In genomic region chr20:63706027-63706695, GRCh38 we compare ENCODE assay signal across 8 cellular contexts. TPM values are rescaled to one million over a fixed set of nuclear protein-coding genes. Genes with fewer than 3 reads are reported as not detected.
DNase-seq lines count a peak whose midpoint lies in the region; TF ChIP-seq lines count a peak whose summit lies in the region.

No MANE protein-coding gene starts in this region.

- H3K27me3 ChIP-seq in HAP-1 (ENCODE audit: low read depth) (no peaks in the 10 kb centered on the region), vagina (no peaks in the 10 kb centered on the region)

- peaks cover 48% of the 10 kb centered on the region for H3K36me3 ChIP-seq in HAP-1 (replicated peaks)
- peaks cover 0 to 21% of the 10 kb centered on the region in 2 donors for H3K36me3 ChIP-seq in vagina

- in situ Hi-C loops in HAP-1 (cut with MboI; ENCODE audit: low sequenced_read_pairs) = no loop called here
- in situ Hi-C loops in astrocyte of the cerebellum (cut with HindIII; ENCODE audit: low sequenced_read_pairs) = no loop called here

- intact Hi-C loops in vagina (cut with DNase I) = no loop called here

- TF ChIP-seq CTCF in 22Rv1 (IDR thresholded peaks at IDR 0.05) = no peak
- no peak for TF ChIP-seq CTCF in astrocyte of the cerebellum (IDR thresholded peaks at IDR 0.05; ENCODE audit: low read depth, low read length, missing control alignments)
- no peak for TF ChIP-seq CTCF in mesothelial cell of epicardium (IDR thresholded peaks at IDR 0.05; ENCODE audit: unreplicated experiment)
- no peak for TF ChIP-seq CTCF in vagina (IDR thresholded peaks at IDR 0.05)

- H3K9me3 Mint-ChIP-seq in mesothelial cell of epicardium = no peaks in the 10 kb centered on the region

- H3K4me1 ChIP-seq in HAP-1 = peaks cover 4% of the 10 kb centered on the region
- peaks cover 26% of the 10 kb centered on the region for H3K4me1 ChIP-seq in vagina

- peak overlapping the region; percentile 83 for H3K4me3 Mint-ChIP-seq in mesothelial cell of epicardium

- H3K27ac ChIP-seq in 22Rv1 (peak overlapping the region; percentile 88), vagina (no peak overlapping the region)

- TF ChIP-seq POLR2A in vagina (IDR thresholded peaks at IDR 0.05) = no peak

- H3K27me3 Mint-ChIP-seq in mesothelial cell of epicardium (ENCODE audit: low read depth) = no peaks in the 10 kb centered on the region

- H3K27ac Mint-ChIP-seq in mesothelial cell of epicardium = peak overlapping the region; percentile 91

- H3K4me3 ChIP-seq in HAP-1 (peak overlapping the region; percentile 78), astrocyte of the cerebellum (ENCODE audit: low read depth, low read length) (peak overlapping the region; percentile 83), vagina (peak overlapping the region in 1 of 2 donors; percentile 93)

- no peaks in the 10 kb centered on the region for H3K9me3 ChIP-seq in HAP-1
- no peaks in the 10 kb centered on the region for H3K9me3 ChIP-seq in vagina

- DNase-seq in HAP-1 (ENCODE audit: low spot score in 2 of 2) (no peak), astrocyte of the cerebellum (ENCODE audit: low read depth) (no peak), mesothelial cell of epicardium (ENCODE audit: low spot score in 2 of 2, unreplicated experiment in 2 of 2) (no peak), T-helper 9 cell (no peak), OCI-M1 (lab: John Stamatoyannopoulos, UW) (no peak), vagina (ENCODE audit: extremely low spot score in 2 of 2) (no peak), NCI-H2029 (lab: John Stamatoyannopoulos, UW) (no peak)

- H3K4me1 Mint-ChIP-seq in mesothelial cell of epicardium = peaks cover 15% of the 10 kb centered on the region

- peaks cover 22% of the 10 kb centered on the region for H3K36me3 Mint-ChIP-seq in mesothelial cell of epicardium

RNA-seq across cellular contexts. Expression of gene ARFRP1, which starts 1.6 kb away (rescaled TPM):
- total RNA-seq in mesothelial cell of epicardium (45.3 to 47.2 TPM (median 46.1 TPM) in 3 replicates), vagina (30.9 TPM)

RNA-seq across cellular contexts. Expression of gene ZGPAT, which starts 1.7 kb away (rescaled TPM):
- 31.3 to 36.6 TPM (median 34.6 TPM) in 3 replicates for total RNA-seq in mesothelial cell of epicardium
- 30.4 TPM for total RNA-seq in vagina

RNA-seq across cellular contexts. Expression of gene TNFRSF6B, which starts 9.7 kb away (rescaled TPM):
- total RNA-seq in mesothelial cell of epicardium (1.6 TPM in 1 of 3 replicates, not detected in the others), vagina (16.7 TPM)

RNA-seq across cellular contexts. Expression of gene LIME1, which starts 30.3 kb away (rescaled TPM):
- 13.8 to 18.4 TPM (median 16.5 TPM) in 3 replicates for total RNA-seq in mesothelial cell of epicardium
- 32.4 TPM for total RNA-seq in vagina

RNA-seq across cellular contexts. Expression of gene SLC2A4RG, which starts 33.4 kb away (rescaled TPM):
- total RNA-seq in mesothelial cell of epicardium (114 to 122 TPM (median 122 TPM) in 3 replicates), vagina (33.1 TPM)
